In the genomic region with DNA sequence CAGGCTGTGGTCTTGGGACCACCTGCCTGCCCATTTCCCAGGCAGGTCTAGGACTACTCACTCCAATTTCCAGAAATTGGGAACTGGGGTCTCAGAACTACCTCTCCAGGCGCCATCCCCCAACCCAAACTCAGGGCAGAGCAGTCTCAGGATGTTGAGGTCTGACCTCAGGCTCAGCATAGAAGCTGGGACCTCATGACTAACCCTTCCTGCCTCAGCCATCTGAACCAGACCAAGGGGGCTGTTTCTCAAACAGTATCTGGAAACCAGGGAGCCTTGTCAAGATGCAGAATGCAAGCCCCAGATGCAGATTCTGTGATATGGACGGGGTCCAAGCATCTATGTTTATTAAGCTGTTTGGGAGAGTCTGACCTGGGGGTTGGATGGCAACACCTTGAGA, we compare ENCODE assay signal across 12 cellular contexts. TPM values are rescaled to one million over a fixed set of nuclear protein-coding genes. Genes with fewer than 3 reads are reported as not detected.
A peak's percentile ranks its signal among the peaks of the same experiment; 100 is the strongest.
DNase-seq lines count a peak whose midpoint lies in the region; ATAC-seq and TF ChIP-seq lines count a peak whose summit lies in the region.
"Had no signal": no experiment of that assay in that cellular context is flagged by ENCODE, and none has a peak within 500 bp of the region (broad histone marks: within the 10 kb centered on the region; RNA-seq: fewer than 3 reads in every experiment).

No MANE protein-coding gene starts in this region.

- H3K27me3 ChIP-seq in ACC112 (ENCODE audit: insufficient read depth, low read length) (no peaks in the 10 kb centered on the region), DND-41 (ENCODE audit: insufficient read depth, low read length, poor library complexity) (no peaks in the 10 kb centered on the region), mesenchymal stem cell (ENCODE audit: control insufficient read depth in 1 of 2, insufficient read depth in 1 of 2, low read length in 2 of 2) (no peaks in the 10 kb centered on the region), GM23338 (ENCODE audit: insufficient read depth) (no peaks in the 10 kb centered on the region)

- peaks cover 30% of the 10 kb centered on the region for H3F3A ChIP-seq in GM23338 (replicated peaks; ENCODE audit: low read depth)

- H3K36me3 ChIP-seq in ACC112 (ENCODE audit: insufficient read depth, low read length): no peaks in the 10 kb centered on the region
- H3K36me3 ChIP-seq in DND-41 (ENCODE audit: insufficient read depth, low read length): peaks cover 17% of the 10 kb centered on the region
- H3K36me3 ChIP-seq in mesenchymal stem cell (ENCODE audit: control insufficient read depth in 1 of 2, insufficient read depth in 2 of 2, low read depth in 1 of 2, low read length in 2 of 2): peaks cover 41 to 42% of the 10 kb centered on the region in 2 experiments
- peaks cover 6% of the 10 kb centered on the region; the same call in 1 of the 2 replicates for H3K36me3 ChIP-seq in GM23338 (ENCODE audit: insufficient read depth)

- H2BK5ac ChIP-seq in mesenchymal stem cell (ENCODE audit: low read depth, low read length, poor library complexity, severe bottlenecking): no peak overlapping the region

- H3K4me3 Mint-ChIP-seq in T-cell: peak overlapping the region in 2 of 3 donors; percentile 79 to 84
- H3K4me3 Mint-ChIP-seq in GM23338: no peak overlapping the region; the same call in 2 of the 3 replicates

- H4K8ac ChIP-seq in mesenchymal stem cell (ENCODE audit: low read length): no peak overlapping the region

- H3K18ac ChIP-seq in mesenchymal stem cell (ENCODE audit: low read depth in 1 of 2, low read length in 2 of 2): no peak overlapping the region

- H2AK5ac ChIP-seq in mesenchymal stem cell (ENCODE audit: low read length, severe bottlenecking): no peak overlapping the region

- H4K20me1 ChIP-seq in DND-41 (ENCODE audit: insufficient read depth, low read length) (no peaks in the 10 kb centered on the region; the same call in 1 of the 2 replicates), GM23338 (replicated peaks; ENCODE audit: insufficient read depth) (0 out of 2 replicates have a peak, but pooled peaks cover 4% of the 10 kb centered on the region)

- H3K79me1 ChIP-seq in mesenchymal stem cell (replicated peaks; ENCODE audit: low read length, poor library complexity, severe bottlenecking): peaks cover 33% of the 10 kb centered on the region

- 95% methylated on average over 2 of the region's 2 CpGs for WGBS in mesenchymal stem cell

- no peak overlapping the region for H2BK120ac ChIP-seq in mesenchymal stem cell (ENCODE audit: low read depth, low read length)

- DNase-seq in DND-41 (no peak), T-cell (no peak), mesenchymal stem cell (no peak), GM23338 (ENCODE audit: low spot score) (no peak), HPDE6-E6E7 (ENCODE audit: extremely low spot score) (no peak), SHP77 treated with DMSO at 0.1 percent for 48 hours (lab: John Stamatoyannopoulos, UW) (no peak)
- DNase-seq: hippocampal formation, Karpas-422 had no signal

- H3K9me2 ChIP-seq in GM23338 (ENCODE audit: insufficient read depth): no peaks in the 10 kb centered on the region

- no peak overlapping the region for H4K91ac ChIP-seq in mesenchymal stem cell (ENCODE audit: low read length)

- H3K4me3 ChIP-seq in ACC112 (ENCODE audit: low read depth, low read length) (peak overlapping the region; percentile 92), DND-41 (ENCODE audit: low read depth in 1 of 2, low read length in 2 of 2) (peak overlapping the region in 1 of 2 experiments; percentile 98; a peak in 2 of 4 replicates), mesenchymal stem cell (ENCODE audit: insufficient read depth in 1 of 2, low read depth in 1 of 2, low read length in 2 of 2) (peak overlapping the region in 1 of 2 experiments; percentile 97), GM23338 (no peak overlapping the region; the same call in 1 of the 2 replicates)

- H3K27ac Mint-ChIP-seq in T-cell (no peak overlapping the region), GM23338 (no peak overlapping the region)

- peaks cover 0 to 14% (median 11%) of the 10 kb centered on the region in 3 donors for H3K4me1 Mint-ChIP-seq in T-cell
- H3K4me1 Mint-ChIP-seq in GM23338: peaks cover 5% of the 10 kb centered on the region

- peaks cover 8% of the 10 kb centered on the region for H3K4me1 ChIP-seq in ACC112 (ENCODE audit: control insufficient read depth, insufficient read depth, low read length, unreplicated experiment)
- peaks cover 44% of the 10 kb centered on the region for H3K4me1 ChIP-seq in DND-41 (ENCODE audit: insufficient read depth, low read length)
- H3K4me1 ChIP-seq in mesenchymal stem cell (ENCODE audit: control insufficient read depth, insufficient read depth, low read depth, low read length): peaks cover 17% of the 10 kb centered on the region
- 0 out of 2 replicates have a peak, but pooled peaks cover 4% of the 10 kb centered on the region for H3K4me1 ChIP-seq in GM23338 (ENCODE audit: insufficient read depth)

- H3K14ac ChIP-seq in mesenchymal stem cell (ENCODE audit: low read length in 2 of 2): no peak overlapping the region

- H2AFZ ChIP-seq in ACC112 (ENCODE audit: low read length, unreplicated experiment) (no peak overlapping the region), DND-41 (ENCODE audit: low read depth, low read length) (no peak overlapping the region), mesenchymal stem cell (ENCODE audit: low read depth, low read length) (no peak overlapping the region), GM23338 (no peak overlapping the region)

- H2BK15ac ChIP-seq in mesenchymal stem cell (ENCODE audit: low read depth, poor library complexity, severe bottlenecking): no peak overlapping the region

- CTCF ChIA-PET in T-cell (lab: Charles Lee): interaction anchor here in 1 of 2 donors (1.2 kb wide), 1 partner anchor 270 kb away, joined by 3 read pairs; no protein-coding TSS in a partner anchor

- H3K9me3 ChIP-seq in DND-41 (ENCODE audit: insufficient read depth, low read length, severe bottlenecking) (no peaks in the 10 kb centered on the region), mesenchymal stem cell (ENCODE audit: control insufficient read depth, low read length) (no peaks in the 10 kb centered on the region)

- H3K27me3 Mint-ChIP-seq in T-cell: no peaks in the 10 kb centered on the region
- H3K27me3 Mint-ChIP-seq in GM23338 (ENCODE audit: insufficient read depth, low read depth, poor library complexity): peaks cover 20% of the 10 kb centered on the region

- H3K23ac ChIP-seq in mesenchymal stem cell (ENCODE audit: low read length in 2 of 2): no peak overlapping the region

- no peak overlapping the region for H3K4ac ChIP-seq in mesenchymal stem cell (ENCODE audit: low read depth in 1 of 2, low read length in 2 of 2)

- no peak overlapping the region for H2BK12ac ChIP-seq in mesenchymal stem cell (ENCODE audit: low read length in 2 of 2)

- no peaks in the 10 kb centered on the region for H3K9me3 Mint-ChIP-seq in T-cell
- no peaks in the 10 kb centered on the region; the same call in 2 of the 3 replicates for H3K9me3 Mint-ChIP-seq in GM23338

- ATAC-seq in DND-41 (ENCODE audit: insufficient read depth, low read depth) (no peak), T-cell (replicated peaks in 1 of 4) (no peak), GM23338 (no peak), GM21423 (IDR thresholded peaks at IDR 0.05; ENCODE audit: unreplicated experiment) (no peak)

- peak overlapping the region; percentile 90 for H3K4me2 ChIP-seq in DND-41 (ENCODE audit: insufficient read depth, low read length)
- no peak overlapping the region for H3K4me2 ChIP-seq in mesenchymal stem cell (ENCODE audit: low read length, poor library complexity, severe bottlenecking)
- H3K4me2 ChIP-seq in GM23338: no peak overlapping the region; the same call in 1 of the 2 replicates

- no peak overlapping the region for H3K27ac ChIP-seq in ACC112 (ENCODE audit: low read depth, low read length)
- H3K27ac ChIP-seq in DND-41 (ENCODE audit: low read length): no peak overlapping the region
- no peak overlapping the region for H3K27ac ChIP-seq in mesenchymal stem cell (ENCODE audit: low read length, poor library complexity, severe bottlenecking)
- H3K27ac ChIP-seq in GM23338 (ENCODE audit: low read depth): no peak overlapping the region

- H3K79me2 ChIP-seq in ACC112 (ENCODE audit: control insufficient read depth, insufficient read depth, low read length, unreplicated experiment) (no peaks in the 10 kb centered on the region), DND-41 (ENCODE audit: insufficient read depth, low read length) (peaks cover 9% of the 10 kb centered on the region; the same call in 1 of the 2 replicates), GM23338 (replicated peaks; ENCODE audit: insufficient read depth) (no peaks in the 10 kb centered on the region)

- peak overlapping the region; percentile 80; the same call in 1 of the 2 replicates for H3K9ac ChIP-seq in DND-41 (ENCODE audit: low read depth, low read length)
- peak overlapping the region; percentile 91 for H3K9ac ChIP-seq in mesenchymal stem cell (ENCODE audit: low read length)

- POLR2A ChIA-PET in T-cell (lab: Charles Lee): no interaction called here

- TF ChIP-seq CTCF in DND-41 (IDR thresholded peaks at IDR 0.05; ENCODE audit: borderline replicate concordance, extremely low read depth, low read length, poor library complexity, severe bottlenecking) (no peak), GM23338 (conservative IDR thresholded peaks at IDR 0.05; ENCODE audit: low read depth in 2 of 2) (no peak)

- H3K36me3 Mint-ChIP-seq in T-cell (no peaks in the 10 kb centered on the region), GM23338 (ENCODE audit: low read depth) (peaks cover 15% of the 10 kb centered on the region)

RNA-seq across cellular contexts. Expression of a gene that starts 1.3 kb away (rescaled TPM):
- total RNA-seq in T-cell: 1 to 10 TPM; 3.4 to 6.2 (median 4.7) TPM
- polyA plus RNA-seq in mesenchymal stem cell (2013, experiment 1 of 2): 5.2 TPM
- polyA plus RNA-seq in mesenchymal stem cell (2013, experiment 2 of 2): 5.2 TPM
- total RNA-seq in GM23338 (2014; rRNA removed; shearing (Covaris generic)): 12.3 and 19.4 TPM in 2 replicates
- polyA plus RNA-seq in GM23338 (2016; fragmentation: Nextera tagmentation; extraction: Ambion mirVana): 6.6 and 8.2 TPM in 2 replicates

RNA-seq across cellular contexts. Expression of a gene that starts 7.3 kb away (rescaled TPM):
- total RNA-seq in T-cell: not detected
- not detected for polyA plus RNA-seq in mesenchymal stem cell (2013, experiment 1 of 2)
- polyA plus RNA-seq in mesenchymal stem cell (2013, experiment 2 of 2): not detected
- not detected in 2 replicates for total RNA-seq in GM23338 (2014; rRNA removed; shearing (Covaris generic))
- not detected in 2 replicates for polyA plus RNA-seq in GM23338 (2016; fragmentation: Nextera tagmentation; extraction: Ambion mirVana)
- total RNA-seq: NCI-H460, SK-MEL-5 had no signal

RNA-seq across cellular contexts. Expression of a gene that starts 13.4 kb away (rescaled TPM):
- 100 to 1,000 TPM; 141 to 195 (median 177) TPM for total RNA-seq in T-cell
- 39.7 TPM for polyA plus RNA-seq in mesenchymal stem cell (2013, experiment 1 of 2)
- 39.4 TPM for polyA plus RNA-seq in mesenchymal stem cell (2013, experiment 2 of 2)
- 126 and 141 TPM in 2 replicates for total RNA-seq in GM23338 (2014; rRNA removed; shearing (Covaris generic))
- polyA plus RNA-seq in GM23338 (2016; fragmentation: Nextera tagmentation; extraction: Ambion mirVana): 85.4 and 107 TPM in 2 replicates

RNA-seq across cellular contexts. Expression of a gene that starts 28.5 kb away (rescaled TPM):
- total RNA-seq in T-cell: 10 to 100 TPM in 4 of 5 donors, 1 to 10 TPM in 1; 7.7 to 24.3 (median 17.6) TPM
- 5.0 TPM for polyA plus RNA-seq in mesenchymal stem cell (2013, experiment 1 of 2)
- 4.7 TPM for polyA plus RNA-seq in mesenchymal stem cell (2013, experiment 2 of 2)
- 12.5 and 31.6 TPM in 2 replicates for total RNA-seq in GM23338 (2014; rRNA removed; shearing (Covaris generic))
- polyA plus RNA-seq in GM23338 (2016; fragmentation: Nextera tagmentation; extraction: Ambion mirVana): 18.5 and 18.6 TPM in 2 replicates

RNA-seq across cellular contexts. Expression of a gene that starts 28.5 kb away (rescaled TPM):
- total RNA-seq in T-cell: 100 to 1,000 TPM in 4 of 5 donors, 10 to 100 TPM in 1; 96.0 to 159 (median 149) TPM
- 70.4 TPM for polyA plus RNA-seq in mesenchymal stem cell (2013, experiment 1 of 2)
- polyA plus RNA-seq in mesenchymal stem cell (2013, experiment 2 of 2): 70.1 TPM
- 60.8 and 73.8 TPM in 2 replicates for total RNA-seq in GM23338 (2014; rRNA removed; shearing (Covaris generic))
- 33.2 and 39.2 TPM in 2 replicates for polyA plus RNA-seq in GM23338 (2016; fragmentation: Nextera tagmentation; extraction: Ambion mirVana)
